In the genomic region with DNA sequence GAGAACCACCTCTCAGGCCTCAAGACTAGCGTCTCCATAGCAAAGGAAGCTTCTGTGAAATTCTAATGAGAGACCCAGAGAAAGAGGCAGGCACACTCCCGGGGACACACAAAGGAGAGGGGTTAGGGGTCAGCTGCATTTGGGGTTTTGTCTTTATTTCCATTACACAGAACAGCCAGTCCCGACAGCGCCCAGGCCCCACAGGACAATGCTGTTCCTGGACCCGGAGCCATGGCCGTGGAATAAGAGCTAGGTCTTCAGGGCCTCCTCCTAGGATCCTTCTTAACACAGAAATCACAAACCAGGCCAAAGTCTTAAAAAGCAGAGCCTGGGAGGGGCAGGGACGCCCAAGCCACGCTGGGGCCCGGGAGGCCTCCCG, we compare ENCODE assay signal across 8 cellular contexts. TPM values are rescaled to one million over a fixed set of nuclear protein-coding genes. Genes with fewer than 3 reads are reported as not detected.
DNase-seq lines count a peak whose midpoint lies in the region; ATAC-seq and TF ChIP-seq lines count a peak whose summit lies in the region.

No MANE protein-coding gene starts in this region.

- no peaks in the 10 kb centered on the region for H3K9me3 ChIP-seq in gastroesophageal sphincter

- TF ChIP-seq POLR2A in gastroesophageal sphincter (IDR thresholded peaks at IDR 0.05), result no peak

- DNase-seq in GM10266 (ENCODE audit: extremely low spot score), result peak; percentile 12
- DNase-seq in retinal pigment epithelial cell (ENCODE audit: low read depth), result no peak
- no peak for DNase-seq in NCI-H524 (lab: John Stamatoyannopoulos, UW)

- H3K4me1 ChIP-seq in gastroesophageal sphincter, result peaks cover 0 to 22% (median 9%) of the 10 kb centered on the region in 3 donors

- H3K27ac ChIP-seq in VCaP, result peak overlapping the region; percentile 41; the same call in 1 of the 2 replicates
- peak overlapping the region in 3 of 4 donors; percentile 73 to 76 (median 74) for H3K27ac ChIP-seq in gastroesophageal sphincter

- H3K27me3 ChIP-seq in gastroesophageal sphincter, result no peaks in the 10 kb centered on the region

- ATAC-seq in gastroesophageal sphincter (no peak), GM21528 (IDR thresholded peaks at IDR 0.05; ENCODE audit: low FRiP score, unreplicated experiment) (no peak), GM18870 (IDR thresholded peaks at IDR 0.05; ENCODE audit: unreplicated experiment) (no peak), GM21717 (IDR thresholded peaks at IDR 0.05; ENCODE audit: unreplicated experiment) (no peak)

- TF ChIP-seq EP300 in gastroesophageal sphincter (IDR thresholded peaks at IDR 0.05), result no peak

- peak overlapping the region; percentile 14 to 51 for H3K4me3 ChIP-seq in gastroesophageal sphincter
- peak overlapping the region; percentile 40 for H3K4me3 ChIP-seq in retinal pigment epithelial cell (ENCODE audit: low read length)

- WGBS in gastroesophageal sphincter (ENCODE audit: low coverage in 1 of 2), 2 donors, result 79 to 85% methylated on average over 2 to 5 of the region's 10 CpGs

- H3K36me3 ChIP-seq in gastroesophageal sphincter, result no peaks in the 10 kb centered on the region

- no peak for TF ChIP-seq CTCF in GM10266 (IDR thresholded peaks at IDR 0.05; ENCODE audit: control insufficient read depth, insufficient read depth, low read depth, missing control alignments)
- TF ChIP-seq CTCF in VCaP (conservative IDR thresholded peaks at IDR 0.05), result no peak
- no peak for TF ChIP-seq CTCF in gastroesophageal sphincter (IDR thresholded peaks at IDR 0.05)
- TF ChIP-seq CTCF in retinal pigment epithelial cell (conservative IDR thresholded peaks at IDR 0.05; ENCODE audit: low read depth, low read length), result no peak

RNA-seq across cellular contexts. Expression of gene KCTD15, which starts 22.8 kb away (rescaled TPM):
- 100 to 1,000 TPM in 1 of 4 donors, 10 to 100 TPM in 3; 62.3 to 148 (median 84.3) TPM for total RNA-seq in gastroesophageal sphincter
